ENCODE assay signal across 23 cellular contexts in genomic region chr1:51324271-51325010, GRCh38. TPM values are rescaled to one million over a fixed set of nuclear protein-coding genes. Genes with fewer than 3 reads are reported as not detected.
A peak's percentile ranks its signal among the peaks of the same experiment; 100 is the strongest.
DNase-seq lines count a peak whose midpoint lies in the region; ATAC-seq and TF ChIP-seq lines count a peak whose summit lies in the region.
"Had no signal": no experiment of that assay in that cellular context is flagged by ENCODE, and none has a peak within 500 bp of the region (broad histone marks: within the 10 kb centered on the region; RNA-seq: fewer than 3 reads in every experiment).

No MANE protein-coding gene starts in this region.

- H3K9me3 Mint-ChIP-seq in MCF 10A (ENCODE audit: unreplicated experiment): no peaks in the 10 kb centered on the region
- H3K9me3 Mint-ChIP-seq: CD8-positive, alpha-beta memory T cell; HFFc6; IgD-negative memory B cell had no signal

- H3K27ac Mint-ChIP-seq in MCF 10A (ENCODE audit: low read depth, unreplicated experiment): no peak overlapping the region
- H3K27ac Mint-ChIP-seq: HFFc6, IgD-negative memory B cell had no signal

- CTCF ChIA-PET in MCF 10A (lab: Yijun Ruan, JAX): no interaction called here

- H3K4me1 Mint-ChIP-seq in MCF 10A (ENCODE audit: insufficient read depth, unreplicated experiment): no peaks in the 10 kb centered on the region

- intact Hi-C loops in MCF 10A (cut with micrococcal nuclease): no loop called here

- no peaks in the 10 kb centered on the region for H3K36me3 Mint-ChIP-seq in MCF 10A (ENCODE audit: insufficient read depth, unreplicated experiment)

- POLR2A ChIA-PET in MCF 10A (lab: Yijun Ruan, JAX): no interaction called here

- DNase-seq in DMS79 treated with DMSO at 0.1 percent for 48 hours (lab: John Stamatoyannopoulos, UW) (peak; percentile 19), DMS79 (lab: John Stamatoyannopoulos, UW) (no peak), astrocyte of the hippocampus (ENCODE audit: low read depth, low spot score) (peak; percentile 75), left kidney (ENCODE audit: low read depth, low spot score) (peak; percentile 88), NCI-H2107 treated with DMSO at 0.1 percent for 48 hours (lab: John Stamatoyannopoulos, UW; ENCODE audit: unreplicated experiment) (no peak), MCF 10A (ENCODE audit: unreplicated experiment) (no peak), medulla oblongata (ENCODE audit: extremely low spot score) (no peak)
- DNase-seq: ACHN; C1 segment of cervical spinal cord; CD8-positive, alpha-beta memory T cell; EL; GF-D8; H7; HFFc6; NCI-H1048; NCI-H1417 treated with DMSO at 0.1 percent for 48 hours; NCI-H187 treated with DMSO at 0.1 percent for 48 hours; NCI-H2107; NCI-H748 treated with DMSO at 0.1 percent for 48 hours; SIG-M5; SK-N-SH had no signal

- no TSS peak for BruUV-seq in MCF 10A (replicated peaks; lab: Mats Ljungman, UMichigan)

- H3K27me3 Mint-ChIP-seq in MCF 10A (ENCODE audit: insufficient read depth, unreplicated experiment): no peaks in the 10 kb centered on the region

- H3K4me3 Mint-ChIP-seq in MCF 10A (ENCODE audit: unreplicated experiment): no peak overlapping the region
- H3K4me3 Mint-ChIP-seq: CD8-positive, alpha-beta memory T cell; HFFc6; IgD-negative memory B cell had no signal

- no peak for ATAC-seq in SK-N-SH treated with all-trans-retinoic acid at 6 μM for 48 hours

- no peak for TF ChIP-seq CTCF in MCF 10A (IDR thresholded peaks at IDR 0.05; ENCODE audit: unreplicated experiment)

TF ChIP-seq in SK-N-SH treated with all-trans-retinoic acid at 6 μM for 48 hours, 23 proteins besides CTCF, POLR2A, EP300 and RAD21:
- TF ChIP-seq ZNF8 (CRISPR knock-in tag; IDR thresholded peaks at IDR 0.05) (no peak), CSDC2 (CRISPR knock-in tag; IDR thresholded peaks at IDR 0.05) (no peak), ZFP3 (CRISPR knock-in tag; IDR thresholded peaks at IDR 0.05) (no peak), BACH2 (CRISPR knock-in tag; IDR thresholded peaks at IDR 0.05; ENCODE audit: borderline replicate concordance) (no peak), ISL1 (CRISPR knock-in tag; IDR thresholded peaks at IDR 0.05) (no peak), POU6F1 (CRISPR knock-in tag; IDR thresholded peaks at IDR 0.05; ENCODE audit: borderline replicate concordance, low read depth) (no peak), ZFP30 (CRISPR knock-in tag; IDR thresholded peaks at IDR 0.05) (no peak), PPARA (CRISPR knock-in tag; IDR thresholded peaks at IDR 0.05; ENCODE audit: borderline replicate concordance) (no peak), ZC3H10 (CRISPR knock-in tag; IDR thresholded peaks at IDR 0.05) (no peak), GLIS3 (CRISPR knock-in tag; IDR thresholded peaks at IDR 0.05) (no peak), PATZ1 (CRISPR knock-in tag; IDR thresholded peaks at IDR 0.05; ENCODE audit: borderline replicate concordance) (no peak), CREB5 (CRISPR knock-in tag; IDR thresholded peaks at IDR 0.05; ENCODE audit: low read depth) (no peak), ARNTL (CRISPR knock-in tag; IDR thresholded peaks at IDR 0.05; ENCODE audit: borderline replicate concordance, low read depth) (no peak), ZNF565 (CRISPR knock-in tag; conservative IDR thresholded peaks at IDR 0.05; ENCODE audit: low read depth) (no peak)
TF ChIP-seq in SK-N-SH treated with all-trans-retinoic acid at 6 μM for 48 hours: peak in this region for 0.

RNA-seq across cellular contexts. Expression of gene TTC39A, which starts 5.9 kb away (rescaled TPM):
- 0.35 and 1.2 TPM in 2 replicates for total RNA-seq in MCF 10A (2022)

Comparison
In these comparisons a context has a peak if more than half of its experiments do, and no peak if none do; other contexts are left out.
1. DNase-seq: peak in DMS79 treated with DMSO at 0.1 percent for 48 hours (single experiment), astrocyte of the hippocampus (single experiment) and left kidney (single experiment); none in DMS79 (single experiment), NCI-H2107 treated with DMSO at 0.1 percent for 48 hours (single experiment), MCF 10A (single experiment) and medulla oblongata (single experiment).